In genomic region chrX:3345281-3346081, GRCh38 we compare ENCODE assay signal across 9 cellular contexts. TPM values are rescaled to one million over a fixed set of nuclear protein-coding genes. Genes with fewer than 3 reads are reported as not detected.
A peak's percentile ranks its signal among the peaks of the same experiment; 100 is the strongest.
DNase-seq lines count a peak whose midpoint lies in the region; ATAC-seq and TF ChIP-seq lines count a peak whose summit lies in the region.
"Had no signal": no experiment of that assay in that cellular context is flagged by ENCODE, and none has a peak within 500 bp of the region (broad histone marks: within the 10 kb centered on the region; RNA-seq: fewer than 3 reads in every experiment).

No MANE protein-coding gene starts in this region.

- H3K9ac ChIP-seq in HUES48 (ENCODE audit: low read depth, low read length) = no peak overlapping the region
- no peak overlapping the region for H3K9ac ChIP-seq in duodenal mucosa (ENCODE audit: low read depth in 1 of 2, low read length in 2 of 2)

- H3K27ac ChIP-seq in HUES48 (ENCODE audit: low read depth, low read length) (no peak overlapping the region), duodenal mucosa (ENCODE audit: low read depth, low read length) (peak overlapping the region; percentile 10), thoracic aorta (no peak overlapping the region), WERI-Rb-1 (no peak overlapping the region), substantia nigra (ENCODE audit: low read depth, low read length, poor library complexity, severe bottlenecking) (no peak overlapping the region)

- H3K36me3 ChIP-seq in HUES48 (ENCODE audit: control insufficient read depth, insufficient read depth, low read length) (no peaks in the 10 kb centered on the region), duodenal mucosa (ENCODE audit: control insufficient read depth in 1 of 2, insufficient read depth in 2 of 2, low read length in 2 of 2) (no peaks in the 10 kb centered on the region), thoracic aorta (no peaks in the 10 kb centered on the region), WERI-Rb-1 (no peaks in the 10 kb centered on the region)

- DNase-seq in lower leg skin (ENCODE audit: low spot score in 2 of 2) = peak; percentile 25 to 89
- no peak for DNase-seq in thoracic aorta (ENCODE audit: low spot score)
- no peak for DNase-seq in CD1c-positive myeloid dendritic cell (ENCODE audit: extremely low spot score)
- no peak for DNase-seq in NOMO-1 treated with DMSO at 0.1 percent for 48 hours (lab: John Stamatoyannopoulos, UW; ENCODE audit: unreplicated experiment)
- no peak for DNase-seq in WERI-Rb-1
- no peak for DNase-seq in substantia nigra (lab: John Stamatoyannopoulos, UW)
- DNase-seq: activated CD4-positive, alpha-beta T cell treated with anti-CD3 and anti-CD28 coated beads, Interleukin-2, amount 10 ng/mL, durations not matched to agents 7 days and 5 days had no signal

- 1 to 2% methylated on average over 25 to 43 of the region's 62 CpGs for WGBS in lower leg skin, 2 donors

- no peaks in the 10 kb centered on the region for H3K4me1 ChIP-seq in HUES48 (ENCODE audit: control insufficient read depth, insufficient read depth, low read length)
- H3K4me1 ChIP-seq in duodenal mucosa (ENCODE audit: control insufficient read depth in 1 of 2, insufficient read depth in 2 of 2, low read length in 2 of 2) = no peaks in the 10 kb centered on the region
- no peaks in the 10 kb centered on the region for H3K4me1 ChIP-seq in thoracic aorta (ENCODE audit: control insufficient read depth in 1 of 2, low read depth in 2 of 2)

- no peak for ATAC-seq in thoracic aorta (ENCODE audit: insufficient number of reproducible peaks, low FRiP score, low read depth)

- H3K4me3 ChIP-seq in HUES48 (ENCODE audit: low read depth, low read length) = peak overlapping the region; percentile 78
- H3K4me3 ChIP-seq in duodenal mucosa (ENCODE audit: low read depth in 1 of 2, low read length in 2 of 2) = peak overlapping the region; percentile 32 to 43
- H3K4me3 ChIP-seq in lower leg skin (ENCODE audit: low read depth, poor library complexity, severe bottlenecking) = no peak overlapping the region
- H3K4me3 ChIP-seq in thoracic aorta = peak overlapping the region; percentile 70
- no peak overlapping the region for H3K4me3 ChIP-seq in WERI-Rb-1 (ENCODE audit: low read depth, low read length)

- no peak for TF ChIP-seq POLR2A in lower leg skin (IDR thresholded peaks at IDR 0.05)

- intact Hi-C loops in lower leg skin (cut with DNase I; ENCODE audit: low total_unique reads) = no loop called here

- H3K9me3 ChIP-seq in HUES48 (ENCODE audit: control insufficient read depth, insufficient read depth, low read length) = no peaks in the 10 kb centered on the region
- H3K9me3 ChIP-seq in duodenal mucosa (ENCODE audit: control insufficient read depth in 1 of 2, low read length in 2 of 2) = no peaks in the 10 kb centered on the region
- no peaks in the 10 kb centered on the region for H3K9me3 ChIP-seq in thoracic aorta
- peaks cover 6% of the 10 kb centered on the region for H3K9me3 ChIP-seq in WERI-Rb-1 (ENCODE audit: severe bottlenecking)

- TF ChIP-seq CTCF in lower leg skin (IDR thresholded peaks at IDR 0.05) = no peak
- no peak for TF ChIP-seq CTCF in thoracic aorta (IDR thresholded peaks at IDR 0.05)
- TF ChIP-seq CTCF in WERI-Rb-1 (IDR thresholded peaks at IDR 0.05; ENCODE audit: low read depth, low read length) = no peak

- H3K27me3 ChIP-seq in HUES48 (ENCODE audit: control insufficient read depth, insufficient read depth, low read length) = peaks cover 61% of the 10 kb centered on the region
- no peaks in the 10 kb centered on the region for H3K27me3 ChIP-seq in duodenal mucosa (ENCODE audit: control insufficient read depth in 1 of 2, insufficient read depth in 2 of 2, low read length in 2 of 2)
- H3K27me3 ChIP-seq in thoracic aorta (replicated peaks; ENCODE audit: insufficient read depth) = no peaks in the 10 kb centered on the region
- peaks cover 11% of the 10 kb centered on the region for H3K27me3 ChIP-seq in WERI-Rb-1 (ENCODE audit: insufficient read depth, low read depth, severe bottlenecking)

RNA-seq across cellular contexts. Expression of gene MXRA5, which starts 1.0 kb away (rescaled TPM):
- total RNA-seq in lower leg skin (10 to 100 TPM in 2 of 4 donors, 1 to 10 TPM in 2; 5.9 to 11.4 (median 8.3) TPM), thoracic aorta (1 to 10 TPM in 1 of 2 donors, under 1 TPM in 1; 0.14 to 2.3 TPM)
- total RNA-seq: activated CD4-positive, alpha-beta T cell treated with anti-CD3 and anti-CD28 coated beads, Interleukin-2, amount 10 ng/mL, durations not matched to agents 7 days and 5 days had no signal

Comparison
In these comparisons a context has a peak if more than half of its experiments do, and no peak if none do; other contexts are left out.
1. H3K4me3 ChIP-seq: peak in HUES48 (single experiment), duodenal mucosa (2 of 2) and thoracic aorta (single experiment); none in lower leg skin (single experiment) and WERI-Rb-1 (single experiment).
2. DNase-seq: peak in lower leg skin (2 of 2); none in thoracic aorta (single experiment), CD1c-positive myeloid dendritic cell (single experiment), NOMO-1 treated with DMSO at 0.1 percent for 48 hours (single experiment), WERI-Rb-1 (single experiment) and substantia nigra (0 of 49).